Comparison of ENCODE assay signal across 8 cellular contexts in the genomic region with DNA sequence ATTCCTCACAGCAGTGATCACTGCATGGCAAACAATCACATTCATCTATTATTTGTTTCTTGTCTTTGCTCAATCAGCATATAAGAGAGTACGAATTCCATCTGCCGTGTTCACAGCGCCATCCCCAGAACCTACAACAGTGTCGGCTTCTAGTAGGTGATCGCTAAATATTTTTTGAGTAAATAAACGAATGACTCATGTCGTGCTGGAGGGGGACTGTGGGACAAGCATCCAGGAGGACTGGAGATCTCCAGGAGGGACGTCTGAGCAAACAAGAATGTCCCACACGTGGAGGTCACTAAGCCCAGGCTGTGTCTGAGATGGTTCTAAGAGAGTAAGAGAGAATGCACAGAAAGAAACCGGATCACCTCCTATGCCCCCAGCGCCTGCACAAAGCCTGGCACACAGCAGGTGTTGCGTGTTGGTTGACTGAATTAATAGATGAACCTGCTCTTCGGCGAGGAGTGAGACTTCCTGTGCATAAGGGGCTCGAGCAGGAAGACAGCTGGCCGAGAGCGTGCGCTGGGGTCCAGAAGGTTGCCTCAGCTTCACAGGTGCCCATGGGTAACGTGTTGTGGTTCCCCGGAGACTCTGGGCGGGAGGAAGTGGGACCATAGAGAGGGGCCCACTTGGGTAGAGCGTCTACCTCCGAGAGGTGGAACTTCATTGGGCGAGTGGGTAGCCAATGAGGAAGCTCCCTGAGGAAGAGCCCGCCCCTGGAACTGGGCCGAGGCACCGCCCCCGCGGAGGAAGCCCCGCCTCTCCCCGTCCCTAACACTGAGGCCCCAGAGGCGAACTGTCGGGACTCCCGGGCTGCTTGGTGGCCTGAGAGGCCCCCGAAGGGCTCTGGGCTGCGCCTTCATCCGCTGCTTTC.
DNase-seq lines count a peak whose midpoint lies in the region; TF ChIP-seq lines count a peak whose summit lies in the region.

No MANE protein-coding gene starts in this region.

- no peak for TF ChIP-seq POLR2A in sigmoid colon (IDR thresholded peaks at IDR 0.05)

- H3K9me3 ChIP-seq in GM23248 (ENCODE audit: low read depth) = no peaks in the 10 kb centered on the region
- H3K9me3 ChIP-seq in MG63 = peaks cover 9% of the 10 kb centered on the region
- H3K9me3 ChIP-seq in sigmoid colon = no peaks in the 10 kb centered on the region

- no peaks in the 10 kb centered on the region for H3K4me1 ChIP-seq in GM23248 (ENCODE audit: insufficient read depth)
- H3K4me1 ChIP-seq in sigmoid colon = peaks cover 0 to 13% (median 0%) of the 10 kb centered on the region in 4 donors

- no peaks in the 10 kb centered on the region for H3K9me2 ChIP-seq in GM23248 (ENCODE audit: insufficient read depth)

- no peaks in the 10 kb centered on the region for H3K79me2 ChIP-seq in GM23248 (ENCODE audit: insufficient read depth)

- H3K27ac ChIP-seq in GM23248 (no peak overlapping the region), sigmoid colon (no peak overlapping the region)

- in situ Hi-C loops in GM23248 (cut with MboI) = no loop called here

- peak overlapping the region; percentile 77 for H2AFZ ChIP-seq in GM23248

- WGBS in GM23248 (ENCODE audit: low coverage in 1 of 2, low lambda C conversion rate in 2 of 2, missing lambda C conversion rate in 2 of 2), 2 experiments = 17 to 19% methylated on average over 37 of the region's 37 CpGs
- WGBS in sigmoid colon, 2 donors = 17 to 21% methylated on average over 37 of the region's 37 CpGs

- H3F3A ChIP-seq in GM23248 (ENCODE audit: insufficient read depth) = no peaks in the 10 kb centered on the region

- intact Hi-C loops in sigmoid colon (cut with DNase I) = no loop called here

- TF ChIP-seq EP300 in sigmoid colon (IDR thresholded peaks at IDR 0.05) = no peak

- no peak overlapping the region for H3K4me2 ChIP-seq in GM23248 (ENCODE audit: unreplicated experiment)

- H3K4me3 ChIP-seq in GM23248 = peak overlapping the region; percentile 26
- H3K4me3 ChIP-seq in MG63 = peak overlapping the region; percentile 49
- H3K4me3 ChIP-seq in sigmoid colon = peak overlapping the region in 3 of 4 donors; percentile 24 to 46 (median 35)

- no peak for TF ChIP-seq CTCF in sigmoid colon (IDR thresholded peaks at IDR 0.05)

- no peaks in the 10 kb centered on the region for H4K20me1 ChIP-seq in GM23248 (ENCODE audit: insufficient read depth)

- no peak overlapping the region for H3K9ac ChIP-seq in GM23248

- no peaks in the 10 kb centered on the region for H3K36me3 ChIP-seq in GM23248 (ENCODE audit: low read depth)
- H3K36me3 ChIP-seq in MG63 = no peaks in the 10 kb centered on the region
- no peaks in the 10 kb centered on the region for H3K36me3 ChIP-seq in sigmoid colon

- peak; percentile 19 for DNase-seq in ELR (ENCODE audit: low read depth)
- DNase-seq in GM23248 = peak; percentile 41
- peak; percentile 89 for DNase-seq in MG63
- peak; percentile 98 for DNase-seq in SK-N-DZ (ENCODE audit: low spot score)
- DNase-seq in activated naive CD4-positive, alpha-beta T cell treated with anti-CD3 and anti-CD28 coated beads, Interleukin-2, amount 50 U/mL, for 16 hours = peak; percentile 92
- peak; percentile 14 to 91 (median 73) for DNase-seq in hypothalamus (lab: John Stamatoyannopoulos, UW)
- DNase-seq in sigmoid colon = peak; percentile 79
- DNase-seq in DMS79 treated with DMSO at 0.1 percent for 48 hours (lab: John Stamatoyannopoulos, UW) = no peak

- H3K27me3 ChIP-seq in GM23248 (replicated peaks; ENCODE audit: insufficient read depth) (peaks cover 22% of the 10 kb centered on the region), MG63 (peaks cover 52% of the 10 kb centered on the region), sigmoid colon (peaks cover 0 to 61% (median 25%) of the 10 kb centered on the region in 3 donors)
